Comparison of ENCODE assay signal across 7 cellular contexts in the genomic region with DNA sequence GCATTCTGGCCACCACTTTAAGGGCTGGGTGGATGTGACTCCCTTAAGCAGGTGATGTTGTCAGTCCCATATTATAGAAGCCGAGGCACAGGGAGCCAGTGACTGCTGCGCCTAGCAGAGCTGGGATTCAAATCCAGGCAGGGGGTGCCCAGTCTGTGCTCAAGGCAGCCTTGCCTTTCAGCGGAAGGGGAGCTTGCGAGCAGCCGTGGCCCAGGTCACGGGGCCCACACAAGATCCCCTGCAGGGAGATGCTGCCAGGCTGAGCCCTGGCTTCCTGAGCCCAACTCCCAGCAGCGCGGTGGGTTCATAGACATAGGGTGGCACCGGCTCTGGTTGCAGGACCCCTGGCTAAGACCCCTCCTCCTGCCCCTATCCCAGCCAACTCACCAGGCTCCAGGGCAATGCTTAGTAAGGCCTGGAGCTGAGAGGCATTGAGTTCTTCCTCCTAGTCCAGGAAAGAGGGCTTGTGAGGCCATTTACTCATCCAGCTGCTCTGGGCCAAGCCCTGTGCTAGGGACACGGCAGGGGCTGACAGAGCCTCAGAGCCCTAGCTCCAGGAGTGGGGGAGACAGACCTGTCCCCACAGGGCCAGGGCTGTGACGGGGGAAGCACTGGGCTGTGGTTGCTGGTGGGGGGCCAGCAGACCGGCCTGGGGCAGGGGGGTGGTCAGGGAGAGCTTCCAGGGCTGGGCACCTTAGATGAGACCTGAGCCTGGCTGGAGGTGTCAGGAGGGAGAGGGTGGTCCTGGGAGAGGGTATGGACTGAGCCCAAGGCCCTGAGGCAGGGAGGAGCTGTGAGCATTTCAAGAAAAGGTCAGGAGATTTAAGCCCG. TPM values are rescaled to one million over a fixed set of nuclear protein-coding genes. Genes with fewer than 3 reads are reported as not detected.
DNase-seq lines count a peak whose midpoint lies in the region; ATAC-seq and TF ChIP-seq lines count a peak whose summit lies in the region.

No MANE protein-coding gene starts in this region.

- peaks cover 36 to 73% (median 65%) of the 10 kb centered on the region in 4 donors for H3K4me1 ChIP-seq in stomach

- no peaks in the 10 kb centered on the region for H3K36me3 Mint-ChIP-seq in activated naive CD8-positive, alpha-beta T cell
- H3K36me3 Mint-ChIP-seq in immature natural killer cell: peaks cover 4 to 8% (median 4%) of the 10 kb centered on the region in 3 donors

- WGBS in stomach, 5 donors: 29 to 40% (median 37%) methylated on average over 5 to 13 of the region's 13 CpGs

- peak overlapping the region; percentile 81 to 93 (median 84) for H3K27ac ChIP-seq in stomach

- TF ChIP-seq POLR2A in stomach (IDR thresholded peaks at IDR 0.05): no peak

- no peak for TF ChIP-seq CTCF in stomach (IDR thresholded peaks at IDR 0.05)

- H3K4me3 ChIP-seq in stomach: peak overlapping the region; percentile 14 to 44 (median 28)

- peaks cover 13 to 23% (median 21%) of the 10 kb centered on the region in 4 donors for H3K36me3 ChIP-seq in stomach

- DNase-seq in NCI-H2029 treated with DMSO at 0.1 percent for 48 hours (lab: John Stamatoyannopoulos, UW) (peak; percentile 8), immature natural killer cell (peak; percentile 54 to 62 (median 59)), stomach (peak; percentile 45), NCI-H1092 (lab: John Stamatoyannopoulos, UW) (no peak)

- no peaks in the 10 kb centered on the region for H3K9me3 Mint-ChIP-seq in activated naive CD8-positive, alpha-beta T cell (ENCODE audit: low read depth)
- H3K9me3 Mint-ChIP-seq in immature natural killer cell: peaks cover 0 to 2% (median 0%) of the 10 kb centered on the region in 6 donors

- H3K4me3 Mint-ChIP-seq in activated naive CD8-positive, alpha-beta T cell: peak overlapping the region; percentile 74
- H3K4me3 Mint-ChIP-seq in immature natural killer cell: peak overlapping the region; percentile 82 to 93 (median 88)

- no peaks in the 10 kb centered on the region for H3K27me3 Mint-ChIP-seq in activated naive CD8-positive, alpha-beta T cell
- H3K27me3 Mint-ChIP-seq in immature natural killer cell (ENCODE audit: low read depth in 3 of 3): peaks cover 15 to 38% (median 20%) of the 10 kb centered on the region in 3 donors

- no peaks in the 10 kb centered on the region for H3K9me3 ChIP-seq in stomach

- intact Hi-C loops in stomach (cut with DNase I; ENCODE audit: low total_unique reads): no loop called here

- peak; percentile 27 for ATAC-seq in GM18511 (IDR thresholded peaks at IDR 0.05; ENCODE audit: unreplicated experiment)
- ATAC-seq in HG02973 (IDR thresholded peaks at IDR 0.05; ENCODE audit: unreplicated experiment): no peak

- no peak for TF ChIP-seq EP300 in stomach (IDR thresholded peaks at IDR 0.05)

- peaks cover 0 to 10% (median 0%) of the 10 kb centered on the region in 3 donors for H3K27me3 ChIP-seq in stomach

- peaks cover 27% of the 10 kb centered on the region for H3K4me1 Mint-ChIP-seq in activated naive CD8-positive, alpha-beta T cell (ENCODE audit: low read depth)
- peaks cover 70% of the 10 kb centered on the region in 2 donors for H3K4me1 Mint-ChIP-seq in immature natural killer cell

- H3K27ac Mint-ChIP-seq in activated naive CD8-positive, alpha-beta T cell: no peak overlapping the region
- peak overlapping the region; percentile 86 to 95 (median 94) for H3K27ac Mint-ChIP-seq in immature natural killer cell

RNA-seq across cellular contexts. Expression of a gene that starts 9.6 kb away (rescaled TPM):
- 10 to 100 TPM; 25.7 to 72.8 (median 55.1) TPM for polyA plus RNA-seq in immature natural killer cell
- 10 to 100 TPM in 1 of 5 donors, 1 to 10 TPM in 4; 1.2 to 33.3 (median 4.8) TPM for total RNA-seq in stomach
- 10 to 100 TPM in 2 of 3 donors, 1 to 10 TPM in 1; 3.4 to 16.9 (median 16.3) TPM for polyA plus RNA-seq in stomach

RNA-seq across cellular contexts. Expression of a gene that starts 38.7 kb away (rescaled TPM):
- polyA plus RNA-seq in immature natural killer cell: not detected
- total RNA-seq in stomach: 1 to 10 TPM in 1 of 5 donors, not detected in 4; 2.0 TPM
- 1,000 to 10,000 TPM in 1 of 3 donors, 1 to 10 TPM in 1, not detected in 1; 1.7 to 1,381 TPM for polyA plus RNA-seq in stomach

RNA-seq across cellular contexts. Expression of a gene that starts 54.4 kb away (rescaled TPM):
- polyA plus RNA-seq in immature natural killer cell: not detected
- not detected for total RNA-seq in stomach
- 100 to 1,000 TPM in 1 of 3 donors, 1 to 10 TPM in 2; 3.6 to 980 (median 4.6) TPM for polyA plus RNA-seq in stomach

Comparison
In these comparisons a context has a peak if more than half of its experiments do, and no peak if none do; other contexts are left out.
1. RNA of a gene that starts 54.4 kb away (polyA plus RNA-seq): 3.6 to 980 TPM in stomach; not detected in immature natural killer cell; every median in the first group is over 4 times any median in the second.